Comparison of ENCODE assay signal across 8 cellular contexts in genomic region chr16:10944249-10945064, GRCh38. TPM values are rescaled to one million over a fixed set of nuclear protein-coding genes. Genes with fewer than 3 reads are reported as not detected.
A peak's percentile ranks its signal among the peaks of the same experiment; 100 is the strongest.
DNase-seq lines count a peak whose midpoint lies in the region; ATAC-seq and TF ChIP-seq lines count a peak whose summit lies in the region.

CLEC16A (plus strand) TSS chr16:10944564; CDS start chr16:10944718, 154 bp downstream.

- 0% methylated on average over 12 of the region's 86 CpGs; no CpG with 5 or more reads in 1 of the 2 donors for WGBS in gastroesophageal sphincter (ENCODE audit: low coverage in 1 of 2), 2 donors

- H3K9me3 ChIP-seq in SK-N-MC (ENCODE audit: low read depth, low read length) (no peaks in the 10 kb centered on the region), gastroesophageal sphincter (no peaks in the 10 kb centered on the region), neutrophil (no peaks in the 10 kb centered on the region)

- H3K9me3 Mint-ChIP-seq in activated naive CD4-positive, alpha-beta T cell treated with anti-CD3 and anti-CD28 coated beads for 36 hours: no peaks in the 10 kb centered on the region

- H3K9ac ChIP-seq in SK-N-MC (ENCODE audit: insufficient read length): peak within 1 kb of the TSS; percentile 71

- TF ChIP-seq EP300 in gastroesophageal sphincter (IDR thresholded peaks at IDR 0.05): no peak

- peaks cover 61% of the 10 kb centered on the region for H3K4me1 Mint-ChIP-seq in activated naive CD4-positive, alpha-beta T cell treated with anti-CD3 and anti-CD28 coated beads for 36 hours (ENCODE audit: low read depth)

- CTCF ChIA-PET in activated naive CD4-positive, alpha-beta T cell treated with anti-CD3 and anti-CD28 coated beads for 36 hours (lab: Charles Lee): interaction anchor here (1.0 to 2.1 kb wide), 3 partner anchors 10 to 28 kb away, joined by 4 to 18 read pairs (median 8); no protein-coding TSS in a partner anchor

- peak within 1 kb of the TSS; percentile 81 for H3K4me3 Mint-ChIP-seq in activated naive CD4-positive, alpha-beta T cell treated with anti-CD3 and anti-CD28 coated beads for 36 hours

- DNase-seq in GM06990 (ENCODE audit: extremely low read depth, insufficient read length) (peak; percentile 98), NCI-H1048 (lab: John Stamatoyannopoulos, UW) (peak; percentile 40), SK-N-MC (ENCODE audit: low read depth, low spot score) (peak; percentile 37)
- DNase-seq in activated naive CD4-positive, alpha-beta T cell treated with anti-CD3 and anti-CD28 coated beads for 36 hours: peak; percentile 97

- H3K27ac ChIP-seq in SK-N-MC: no peak within 1 kb of the TSS
- H3K27ac ChIP-seq in gastroesophageal sphincter: peak within 1 kb of the TSS; percentile 82 to 94 (median 86)
- peak within 1 kb of the TSS; percentile 79 for H3K27ac ChIP-seq in neutrophil

- TF ChIP-seq CTCF in GM06990 (IDR thresholded peaks at IDR 0.05; ENCODE audit: insufficient read depth, low read length, poor library complexity, severe bottlenecking) (no peak), gastroesophageal sphincter (IDR thresholded peaks at IDR 0.05) (peak in 3 of 4 experiments; percentile 44 to 72 (median 58)), neutrophil (IDR thresholded peaks at IDR 0.05) (peak; percentile 66), subcutaneous adipose tissue (IDR thresholded peaks at IDR 0.05; ENCODE audit: low read depth) (no peak)

- no peaks in the 10 kb centered on the region for H3K27me3 Mint-ChIP-seq in activated naive CD4-positive, alpha-beta T cell treated with anti-CD3 and anti-CD28 coated beads for 36 hours (ENCODE audit: low read depth)

- H3K36me3 Mint-ChIP-seq in activated naive CD4-positive, alpha-beta T cell treated with anti-CD3 and anti-CD28 coated beads for 36 hours (ENCODE audit: low read depth): peaks cover 8% of the 10 kb centered on the region

- H3K36me3 ChIP-seq in GM06990 (ENCODE audit: control insufficient read depth, insufficient read depth, low read length) (no peaks in the 10 kb centered on the region), SK-N-MC (ENCODE audit: insufficient read depth, low read length) (no peaks in the 10 kb centered on the region), gastroesophageal sphincter (no peaks in the 10 kb centered on the region), neutrophil (no peaks in the 10 kb centered on the region)

- peaks cover 4 to 64% (median 38%) of the 10 kb centered on the region in 3 donors for H3K4me1 ChIP-seq in gastroesophageal sphincter
- peaks cover 70 to 80% of the 10 kb centered on the region in 2 experiments for H3K4me1 ChIP-seq in neutrophil (ENCODE audit: control insufficient read depth in 1 of 2, insufficient read depth in 1 of 2, low read depth in 1 of 2, low read length in 1 of 2)

- peak within 1 kb of the TSS; percentile 70 for H3K27ac Mint-ChIP-seq in activated naive CD4-positive, alpha-beta T cell treated with anti-CD3 and anti-CD28 coated beads for 36 hours

- H3K4me3 ChIP-seq in GM06990 (replicated peaks; ENCODE audit: low read depth, low read length) (peak within 1 kb of the TSS; percentile 92), SK-N-MC (peak within 1 kb of the TSS; percentile 81), gastroesophageal sphincter (peak within 1 kb of the TSS; percentile 70 to 81), neutrophil (ENCODE audit: low read depth in 1 of 2, low read length in 1 of 2) (peak within 1 kb of the TSS; percentile 70 to 94)

- peak; percentile 66 to 75 for TF ChIP-seq POLR2A in gastroesophageal sphincter (IDR thresholded peaks at IDR 0.05)

- H3K27me3 ChIP-seq in GM06990 (replicated peaks; ENCODE audit: control insufficient read depth, insufficient read depth, low read length) (no peaks in the 10 kb centered on the region), gastroesophageal sphincter (no peaks in the 10 kb centered on the region), neutrophil (peaks cover 6% of the 10 kb centered on the region)

- peak; percentile 69 for ATAC-seq in HG02571 (IDR thresholded peaks at IDR 0.05; ENCODE audit: unreplicated experiment)
- peak; percentile 90 for ATAC-seq in gastroesophageal sphincter

- intact Hi-C loops in activated naive CD4-positive, alpha-beta T cell treated with anti-CD3 and anti-CD28 coated beads for 36 hours (cut with micrococcal nuclease): loop anchor here (1.0 to 10.0 kb wide), 6 partner anchors 640 to 1982 kb away; partner anchors contain the start of genes GSPT1, HAPSTR1, LITAF and USP7

RNA-seq across cellular contexts. Expression of gene CLEC16A, which starts in this region (rescaled TPM):
- 10 to 100 TPM; 18.4 to 20.1 TPM for total RNA-seq in activated naive CD4-positive, alpha-beta T cell treated with anti-CD3 and anti-CD28 coated beads for 36 hours
- total RNA-seq in gastroesophageal sphincter (10 to 100 TPM; 19.9 to 38.3 (median 35.0) TPM), subcutaneous adipose tissue (10 to 100 TPM; 20.2 to 28.8 (median 22.8) TPM)

Comparison
In these comparisons a context has a peak if more than half of its experiments do, and no peak if none do; other contexts are left out.
1. DNase-seq: peak in every context shown above with its lines; median percentile 98 in GM06990; 97 in activated naive CD4-positive, alpha-beta T cell treated with anti-CD3 and anti-CD28 coated beads for 36 hours; 40 in NCI-H1048; 37 in SK-N-MC.
2. CTCF ChIP-seq: peak in gastroesophageal sphincter (3 of 4) and neutrophil (single experiment); none in GM06990 (single experiment) and subcutaneous adipose tissue (single experiment).
3. Peak in every context shown above with its lines, with median percentiles within 50 percentile points of each other: H3K4me3 ChIP-seq.